ENCODE assay signal across 19 cellular contexts in genomic region chr7:117194445-117194844, GRCh38.
A peak's percentile ranks its signal among the peaks of the same experiment; 100 is the strongest.
DNase-seq lines count a peak whose midpoint lies in the region; ATAC-seq and TF ChIP-seq lines count a peak whose summit lies in the region.
"Had no signal": no experiment of that assay in that cellular context is flagged by ENCODE, and none has a peak within 500 bp of the region (broad histone marks: within the 10 kb centered on the region; RNA-seq: fewer than 3 reads in every experiment).

No MANE protein-coding gene starts in this region.

- POLR2A ChIA-PET in A673 (lab: Charles Lee; ENCODE audit: low non-redundant PET): no interaction called here

- H3K27me3 ChIP-seq in A673 (replicated peaks; ENCODE audit: insufficient read depth, low read depth, low read length, poor library complexity) (no peaks in the 10 kb centered on the region), HAP-1 (ENCODE audit: low read depth) (no peaks in the 10 kb centered on the region)
- H3K27me3 ChIP-seq: BE2C had no signal

- peak overlapping the region; percentile 4 for H3K27ac Mint-ChIP-seq in chondrocyte (ENCODE audit: unreplicated experiment)
- H3K27ac Mint-ChIP-seq in neural crest cell (ENCODE audit: unreplicated experiment): peak overlapping the region; percentile 38
- H3K27ac Mint-ChIP-seq: CD8-positive, alpha-beta memory T cell; GM23338; HFFc6 had no signal

- TF ChIP-seq CTCF in A673 (conservative IDR thresholded peaks at IDR 0.05; ENCODE audit: low read depth, low read length): no peak
- no peak for TF ChIP-seq CTCF in chondrocyte (IDR thresholded peaks at IDR 0.05)
- TF ChIP-seq CTCF in neural crest cell (conservative IDR thresholded peaks at IDR 0.05): no peak
- TF ChIP-seq CTCF in lower leg skin (IDR thresholded peaks at IDR 0.05): no peak

- in situ Hi-C loops in HAP-1 (cut with MboI; ENCODE audit: low sequenced_read_pairs): no loop called here

- H3K36me3 Mint-ChIP-seq in chondrocyte (ENCODE audit: low read depth) (peaks cover 32% of the 10 kb centered on the region), neural crest cell (ENCODE audit: low read depth) (peaks cover 2% of the 10 kb centered on the region)

- H3K27me3 Mint-ChIP-seq in chondrocyte (ENCODE audit: low read depth) (no peaks in the 10 kb centered on the region), neural crest cell (ENCODE audit: low read depth) (no peaks in the 10 kb centered on the region)
- H3K27me3 Mint-ChIP-seq: CD4-positive, CD25-positive, alpha-beta regulatory T cell; CD8-positive, alpha-beta memory T cell had no signal

- no peak for ATAC-seq in HG03378 (IDR thresholded peaks at IDR 0.05; ENCODE audit: unreplicated experiment)
- ATAC-seq: GM23338, HCT116, HepG2 had no signal

- DNase-seq in A673 (ENCODE audit: low spot score) (peak; percentile 15), HAP-1 (ENCODE audit: low spot score in 2 of 2) (peak; percentile 20 to 87), chondrocyte (ENCODE audit: low spot score) (no peak), neural crest cell (ENCODE audit: low read depth, low spot score) (no peak), ureter (ENCODE audit: low spot score) (no peak), lower leg skin (ENCODE audit: low spot score in 2 of 2) (no peak)
- DNase-seq: ACHN; BE2C; C1 segment of cervical spinal cord; CD4-positive, CD25-positive, alpha-beta regulatory T cell; CD8-positive, alpha-beta memory T cell; COR-L47; DMS 273 treated with DMSO at 0.1 percent for 48 hours; DMS53; HFFc6 had no signal

- no peak overlapping the region for H3K4me3 ChIP-seq in A673 (ENCODE audit: low read depth, low read length, poor library complexity, severe bottlenecking)
- H3K4me3 ChIP-seq in HAP-1: no peak overlapping the region
- H3K4me3 ChIP-seq in lower leg skin (ENCODE audit: low read depth, poor library complexity, severe bottlenecking): no peak overlapping the region
- H3K4me3 ChIP-seq: GM23338 had no signal

- no peaks in the 10 kb centered on the region for H3K36me3 ChIP-seq in A673 (ENCODE audit: insufficient read depth, low read length, poor library complexity, severe bottlenecking)
- H3K36me3 ChIP-seq in HAP-1 (replicated peaks): no peaks in the 10 kb centered on the region

- intact Hi-C loops in A673 (cut with micrococcal nuclease; ENCODE audit: unreplicated experiment): no loop called here
- intact Hi-C loops in lower leg skin (cut with DNase I; ENCODE audit: low total_unique reads): no loop called here

- H3K9me3 Mint-ChIP-seq in chondrocyte (ENCODE audit: low read depth) (no peaks in the 10 kb centered on the region), neural crest cell (peaks cover 2% of the 10 kb centered on the region)
- H3K9me3 Mint-ChIP-seq: CD4-positive, CD25-positive, alpha-beta regulatory T cell; CD8-positive, alpha-beta memory T cell; GM23338; HFFc6 had no signal

- H3K4me1 ChIP-seq in A673 (ENCODE audit: insufficient read depth, low read length, poor library complexity, severe bottlenecking) (peaks cover 14% of the 10 kb centered on the region), HAP-1 (peaks cover 18% of the 10 kb centered on the region)
- H3K4me1 ChIP-seq: BE2C had no signal

- H3K9me3 ChIP-seq in A673 (ENCODE audit: low read depth, low read length, poor library complexity, severe bottlenecking) (no peaks in the 10 kb centered on the region), HAP-1 (no peaks in the 10 kb centered on the region)
- H3K9me3 ChIP-seq: BE2C had no signal

- no peak overlapping the region for H3K4me3 Mint-ChIP-seq in chondrocyte (ENCODE audit: unreplicated experiment)
- H3K4me3 Mint-ChIP-seq in neural crest cell: no peak overlapping the region
- H3K4me3 Mint-ChIP-seq: CD4-positive, CD25-positive, alpha-beta regulatory T cell; CD8-positive, alpha-beta memory T cell; GM23338; HFFc6 had no signal

- no peak overlapping the region for H3K27ac ChIP-seq in A673 (ENCODE audit: low read depth, low read length, poor library complexity, severe bottlenecking)

- TF ChIP-seq POLR2A in lower leg skin (IDR thresholded peaks at IDR 0.05): no peak

- BruUV-seq in A673 (replicated peaks; lab: Mats Ljungman, UMichigan): no TSS peak

- H3K4me1 Mint-ChIP-seq in chondrocyte (ENCODE audit: low read depth): peaks cover 41% of the 10 kb centered on the region
- H3K4me1 Mint-ChIP-seq in neural crest cell: peaks cover 4% of the 10 kb centered on the region
- H3K4me1 Mint-ChIP-seq: CD4-positive, CD25-positive, alpha-beta regulatory T cell; CD8-positive, alpha-beta memory T cell had no signal

- CTCF ChIA-PET in A673 (lab: Charles Lee): no interaction called here

- WGBS in lower leg skin, 2 donors: 81 to 90% methylated on average over 2 of the region's 2 CpGs

Comparison
In these comparisons a context has a peak if more than half of its experiments do, and no peak if none do; other contexts are left out.
1. DNase-seq: peak in A673 (single experiment) and HAP-1 (2 of 2); none in chondrocyte (single experiment), neural crest cell (single experiment), ureter (single experiment) and lower leg skin (0 of 2).